ENCODE assay signal across 1 cellular context in genomic region chr14:99352688-99353280, GRCh38.
TF ChIP-seq lines count a peak whose summit lies in the region.

No MANE protein-coding gene starts in this region.

TF ChIP-seq in H1, 55 proteins besides CTCF, POLR2A, EP300 and RAD21:
- TF ChIP-seq TCF12 (IDR thresholded peaks at IDR 0.05; ENCODE audit: low read depth, low read length): no peak
- TF ChIP-seq CBX5 (IDR thresholded peaks at IDR 0.05; ENCODE audit: low read depth, low read length): no peak
